ENCODE assay signal across 1 cellular context in the genomic region with DNA sequence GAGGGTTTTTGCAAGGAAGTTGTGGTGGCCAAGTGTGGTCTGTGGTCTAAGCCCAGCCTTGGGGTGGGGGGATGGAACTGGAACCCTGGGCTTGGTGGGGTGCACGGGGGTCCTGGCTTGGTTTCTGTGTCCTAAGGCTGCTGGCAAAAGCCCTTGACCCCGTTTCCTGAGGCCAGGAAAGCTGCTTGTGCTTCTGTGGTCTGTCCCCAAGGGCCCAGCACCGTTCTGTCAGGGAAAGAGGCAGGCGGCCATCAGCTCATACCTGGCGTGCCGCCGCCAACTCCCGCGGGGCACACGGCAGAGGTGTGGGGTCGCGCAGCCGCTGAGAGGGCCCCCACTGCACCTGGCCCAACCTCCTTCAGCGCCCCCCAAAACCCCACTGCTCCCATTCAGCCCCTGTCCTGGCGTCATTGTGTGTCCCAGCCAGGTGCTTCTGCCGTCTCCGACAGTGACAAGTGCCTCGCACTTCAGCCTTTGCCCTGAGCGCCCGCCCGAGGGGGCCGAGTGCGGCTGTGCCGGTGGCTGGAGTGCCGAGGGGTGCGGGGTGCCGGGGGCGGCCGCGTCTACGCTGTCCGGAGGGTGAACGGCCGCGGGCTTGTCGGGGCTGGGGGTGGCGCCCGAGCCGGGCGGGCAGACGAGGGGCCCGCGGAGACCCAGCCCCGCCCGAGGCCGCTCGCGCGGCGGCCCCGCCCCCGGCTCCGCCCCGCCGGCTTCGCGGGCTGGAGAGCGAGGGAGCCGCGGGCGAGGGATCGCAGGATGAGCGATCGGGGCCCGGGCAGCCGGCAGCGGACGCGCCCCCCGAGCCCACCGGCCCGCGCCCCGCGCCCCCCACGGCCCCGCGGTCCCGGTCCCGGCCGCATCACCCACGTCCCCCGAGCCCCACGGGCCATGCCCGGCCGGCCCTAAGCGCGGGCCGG.
TF ChIP-seq lines count a peak whose summit lies in the region.

A gene (plus strand): TSS at position 701 of the 917 bp plus-strand sequence. CDS start 282 bp downstream, outside the sequence.

TF ChIP-seq in GM12878, 131 proteins besides CTCF, POLR2A, EP300 and RAD21 (continued from another document):
- TF ChIP-seq RCOR1 (conservative IDR thresholded peaks at IDR 0.05; ENCODE audit: low read depth, low read length) (no peak), KDM1A (IDR thresholded peaks at IDR 0.05; ENCODE audit: borderline replicate concordance) (no peak), NFYA (IDR thresholded peaks at IDR 0.05; ENCODE audit: borderline replicate concordance, low read depth, low read length) (no peak), KLF5 (IDR thresholded peaks at IDR 0.05; ENCODE audit: partially characterized antibody) (no peak), ZNF622 (IDR thresholded peaks at IDR 0.05) (no peak), ZNF217 (IDR thresholded peaks at IDR 0.05) (no peak), ZSCAN29 (IDR thresholded peaks at IDR 0.05) (peak; percentile 96), MXI1 (IDR thresholded peaks at IDR 0.05; ENCODE audit: low read depth, low read length) (no peak), SMARCA5 (IDR thresholded peaks at IDR 0.05) (no peak), MTA2 (IDR thresholded peaks at IDR 0.05; ENCODE audit: low read depth) (no peak), SIN3A (IDR thresholded peaks at IDR 0.05; ENCODE audit: low read depth, low read length) (no peak), MEF2A (IDR thresholded peaks at IDR 0.05; ENCODE audit: insufficient read depth, low read depth, low read length) (no peak), FOXM1 (IDR thresholded peaks at IDR 0.05; ENCODE audit: low read depth, low read length) (no peak), CEBPB (IDR thresholded peaks at IDR 0.05; ENCODE audit: borderline replicate concordance in 1 of 2, low read depth in 2 of 2, low read length in 2 of 2) (no peak), WRNIP1 (IDR thresholded peaks at IDR 0.05; ENCODE audit: borderline replicate concordance, low read depth, low read length) (no peak), NFXL1 (IDR thresholded peaks at IDR 0.05; ENCODE audit: borderline replicate concordance) (no peak)
- TF ChIP-seq, protein P1, sequence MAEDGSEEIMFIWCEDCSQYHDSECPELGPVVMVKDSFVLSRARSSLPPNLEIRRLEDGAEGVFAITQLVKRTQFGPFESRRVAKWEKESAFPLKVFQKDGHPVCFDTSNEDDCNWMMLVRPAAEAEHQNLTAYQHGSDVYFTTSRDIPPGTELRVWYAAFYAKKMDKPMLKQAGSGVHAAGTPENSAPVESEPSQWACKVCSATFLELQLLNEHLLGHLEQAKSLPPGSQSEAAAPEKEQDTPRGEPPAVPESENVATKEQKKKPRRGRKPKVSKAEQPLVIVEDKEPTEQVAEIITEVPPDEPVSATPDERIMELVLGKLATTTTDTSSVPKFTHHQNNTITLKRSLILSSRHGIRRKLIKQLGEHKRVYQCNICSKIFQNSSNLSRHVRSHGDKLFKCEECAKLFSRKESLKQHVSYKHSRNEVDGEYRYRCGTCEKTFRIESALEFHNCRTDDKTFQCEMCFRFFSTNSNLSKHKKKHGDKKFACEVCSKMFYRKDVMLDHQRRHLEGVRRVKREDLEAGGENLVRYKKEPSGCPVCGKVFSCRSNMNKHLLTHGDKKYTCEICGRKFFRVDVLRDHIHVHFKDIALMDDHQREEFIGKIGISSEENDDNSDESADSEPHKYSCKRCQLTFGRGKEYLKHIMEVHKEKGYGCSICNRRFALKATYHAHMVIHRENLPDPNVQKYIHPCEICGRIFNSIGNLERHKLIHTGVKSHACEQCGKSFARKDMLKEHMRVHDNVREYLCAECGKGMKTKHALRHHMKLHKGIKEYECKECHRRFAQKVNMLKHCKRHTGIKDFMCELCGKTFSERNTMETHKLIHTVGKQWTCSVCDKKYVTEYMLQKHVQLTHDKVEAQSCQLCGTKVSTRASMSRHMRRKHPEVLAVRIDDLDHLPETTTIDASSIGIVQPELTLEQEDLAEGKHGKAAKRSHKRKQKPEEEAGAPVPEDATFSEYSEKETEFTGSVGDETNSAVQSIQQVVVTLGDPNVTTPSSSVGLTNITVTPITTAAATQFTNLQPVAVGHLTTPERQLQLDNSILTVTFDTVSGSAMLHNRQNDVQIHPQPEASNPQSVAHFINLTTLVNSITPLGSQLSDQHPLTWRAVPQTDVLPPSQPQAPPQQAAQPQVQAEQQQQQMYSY (CRISPR knock-in tag; IDR thresholded peaks at IDR 0.05), result no peak
- TF ChIP-seq, protein P2, sequence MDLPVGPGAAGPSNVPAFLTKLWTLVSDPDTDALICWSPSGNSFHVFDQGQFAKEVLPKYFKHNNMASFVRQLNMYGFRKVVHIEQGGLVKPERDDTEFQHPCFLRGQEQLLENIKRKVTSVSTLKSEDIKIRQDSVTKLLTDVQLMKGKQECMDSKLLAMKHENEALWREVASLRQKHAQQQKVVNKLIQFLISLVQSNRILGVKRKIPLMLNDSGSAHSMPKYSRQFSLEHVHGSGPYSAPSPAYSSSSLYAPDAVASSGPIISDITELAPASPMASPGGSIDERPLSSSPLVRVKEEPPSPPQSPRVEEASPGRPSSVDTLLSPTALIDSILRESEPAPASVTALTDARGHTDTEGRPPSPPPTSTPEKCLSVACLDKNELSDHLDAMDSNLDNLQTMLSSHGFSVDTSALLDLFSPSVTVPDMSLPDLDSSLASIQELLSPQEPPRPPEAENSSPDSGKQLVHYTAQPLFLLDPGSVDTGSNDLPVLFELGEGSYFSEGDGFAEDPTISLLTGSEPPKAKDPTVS (IDR thresholded peaks at IDR 0.05; ENCODE audit: low read depth, low read length), result no peak
- TF ChIP-seq, protein P3, sequence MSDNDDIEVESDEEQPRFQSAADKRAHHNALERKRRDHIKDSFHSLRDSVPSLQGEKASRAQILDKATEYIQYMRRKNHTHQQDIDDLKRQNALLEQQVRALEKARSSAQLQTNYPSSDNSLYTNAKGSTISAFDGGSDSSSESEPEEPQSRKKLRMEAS (IDR thresholded peaks at IDR 0.05; ENCODE audit: low read depth, low read length), result no peak
- TF ChIP-seq, protein P4, sequence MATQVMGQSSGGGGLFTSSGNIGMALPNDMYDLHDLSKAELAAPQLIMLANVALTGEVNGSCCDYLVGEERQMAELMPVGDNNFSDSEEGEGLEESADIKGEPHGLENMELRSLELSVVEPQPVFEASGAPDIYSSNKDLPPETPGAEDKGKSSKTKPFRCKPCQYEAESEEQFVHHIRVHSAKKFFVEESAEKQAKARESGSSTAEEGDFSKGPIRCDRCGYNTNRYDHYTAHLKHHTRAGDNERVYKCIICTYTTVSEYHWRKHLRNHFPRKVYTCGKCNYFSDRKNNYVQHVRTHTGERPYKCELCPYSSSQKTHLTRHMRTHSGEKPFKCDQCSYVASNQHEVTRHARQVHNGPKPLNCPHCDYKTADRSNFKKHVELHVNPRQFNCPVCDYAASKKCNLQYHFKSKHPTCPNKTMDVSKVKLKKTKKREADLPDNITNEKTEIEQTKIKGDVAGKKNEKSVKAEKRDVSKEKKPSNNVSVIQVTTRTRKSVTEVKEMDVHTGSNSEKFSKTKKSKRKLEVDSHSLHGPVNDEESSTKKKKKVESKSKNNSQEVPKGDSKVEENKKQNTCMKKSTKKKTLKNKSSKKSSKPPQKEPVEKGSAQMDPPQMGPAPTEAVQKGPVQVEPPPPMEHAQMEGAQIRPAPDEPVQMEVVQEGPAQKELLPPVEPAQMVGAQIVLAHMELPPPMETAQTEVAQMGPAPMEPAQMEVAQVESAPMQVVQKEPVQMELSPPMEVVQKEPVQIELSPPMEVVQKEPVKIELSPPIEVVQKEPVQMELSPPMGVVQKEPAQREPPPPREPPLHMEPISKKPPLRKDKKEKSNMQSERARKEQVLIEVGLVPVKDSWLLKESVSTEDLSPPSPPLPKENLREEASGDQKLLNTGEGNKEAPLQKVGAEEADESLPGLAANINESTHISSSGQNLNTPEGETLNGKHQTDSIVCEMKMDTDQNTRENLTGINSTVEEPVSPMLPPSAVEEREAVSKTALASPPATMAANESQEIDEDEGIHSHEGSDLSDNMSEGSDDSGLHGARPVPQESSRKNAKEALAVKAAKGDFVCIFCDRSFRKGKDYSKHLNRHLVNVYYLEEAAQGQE (IDR thresholded peaks at IDR 0.05; ENCODE audit: low read depth, low read length), result no peak
